Comparison of ENCODE assay signal across 27 cellular contexts in genomic region chr3:187490366-187490765, GRCh38.
A peak's percentile ranks its signal among the peaks of the same experiment; 100 is the strongest.
DNase-seq lines count a peak whose midpoint lies in the region; ATAC-seq, FAIRE-seq and TF ChIP-seq lines count a peak whose summit lies in the region.
"Had no signal": no experiment of that assay in that cellular context is flagged by ENCODE, and none has a peak within 500 bp of the region (broad histone marks: within the 10 kb centered on the region; RNA-seq: fewer than 3 reads in every experiment).

No MANE protein-coding gene starts in this region.

- CTCF ChIA-PET in BJ (lab: Yijun Ruan, JAX), result interaction anchor here (1.6 kb wide), 1 partner anchor 171 kb away, joined by 6 read pairs; no protein-coding TSS in a partner anchor

- H2BK15ac ChIP-seq in mesendoderm (replicated peaks; ENCODE audit: low read depth), result no peak overlapping the region

- no peak overlapping the region for H3K23ac ChIP-seq in mesendoderm (ENCODE audit: low read length)

- H3K9me3 ChIP-seq in astrocyte (ENCODE audit: insufficient read depth, low read depth, low read length), result no peaks in the 10 kb centered on the region
- H3K9me3 ChIP-seq: SJCRH30 had no signal

- H3K36me3 Mint-ChIP-seq in astrocyte (ENCODE audit: low read depth, unreplicated experiment), result no peaks in the 10 kb centered on the region
- peaks cover 3% of the 10 kb centered on the region for H3K36me3 Mint-ChIP-seq in endothelial cell (ENCODE audit: low read depth, unreplicated experiment)
- H3K36me3 Mint-ChIP-seq: CD4-positive, alpha-beta memory T cell had no signal

- H2BK120ac ChIP-seq in mesendoderm (ENCODE audit: low read depth, low read length), result no peak overlapping the region

- no peak overlapping the region for H3K9ac ChIP-seq in astrocyte (ENCODE audit: low read length)
- H3K9ac ChIP-seq in mesendoderm (ENCODE audit: low read length), result no peak overlapping the region

- DNase-seq in BJ (ENCODE audit: low read depth), result peak; percentile 9
- DNase-seq in astrocyte (ENCODE audit: low read depth), result peak; percentile 8
- DNase-seq in endothelial cell (ENCODE audit: low spot score), result no peak
- DNase-seq in mesendoderm, result no peak
- DNase-seq in Ammon's horn (ENCODE audit: low spot score), result no peak
- no peak for DNase-seq in ecto neural progenitor cell (ENCODE audit: low spot score)
- DNase-seq: 8988T; ACHN; C1 segment of cervical spinal cord; CD4-positive, alpha-beta memory T cell; COR-L47; EL; GDM1; Kasumi-1; NCI-H1105 treated with DMSO at 0.1 percent for 48 hours; NCI-H2029; NCI-H446 treated with DMSO at 0.1 percent for 48 hours; NCI-H526; SJCRH30 had no signal

- peak overlapping the region; percentile 56 for H4K8ac ChIP-seq in mesendoderm (ENCODE audit: low read depth, low read length)

- whole genome bisulfite sequencing in mesendoderm (ENCODE audit: extremely low coverage, insufficient coverage, low lambda C conversion rate), result no CpG with 5 or more reads among the region's 1 CpG

- H3K27ac Mint-ChIP-seq in astrocyte (ENCODE audit: unreplicated experiment), result peak overlapping the region; percentile 47
- no peak overlapping the region for H3K27ac Mint-ChIP-seq in endothelial cell (ENCODE audit: unreplicated experiment)
- H3K27ac Mint-ChIP-seq: CD4-positive, alpha-beta memory T cell had no signal

- H3K56ac ChIP-seq in mesendoderm (ENCODE audit: low read length), result no peak overlapping the region

- H3K27me3 Mint-ChIP-seq in astrocyte (ENCODE audit: low read depth, unreplicated experiment), result peaks cover 6% of the 10 kb centered on the region
- H3K27me3 Mint-ChIP-seq in endothelial cell (ENCODE audit: unreplicated experiment), result no peaks in the 10 kb centered on the region

- H3K18ac ChIP-seq in mesendoderm (ENCODE audit: low read length), result no peak overlapping the region

- H3K4me1 Mint-ChIP-seq in astrocyte (ENCODE audit: low read depth, unreplicated experiment) (peaks cover 15% of the 10 kb centered on the region), endothelial cell (ENCODE audit: unreplicated experiment) (no peaks in the 10 kb centered on the region)
- H3K4me1 Mint-ChIP-seq: CD4-positive, alpha-beta memory T cell had no signal

- H4K5ac ChIP-seq in mesendoderm (ENCODE audit: low read length), result no peak overlapping the region

- no peak overlapping the region for H3K4me2 ChIP-seq in astrocyte (ENCODE audit: low read length)
- no peak overlapping the region for H3K4me2 ChIP-seq in mesendoderm (ENCODE audit: low read length)
- H3K4me2 ChIP-seq: PC-9 had no signal

- H3K4me3 ChIP-seq in BJ (ENCODE audit: low read depth, low read length) (no peak overlapping the region), astrocyte (ENCODE audit: insufficient read depth, low read depth, low read length) (no peak overlapping the region), mesendoderm (ENCODE audit: low read length) (no peak overlapping the region)
- H3K4me3 ChIP-seq: GM12878, K562, PC-9, SJCRH30 had no signal

- ATAC-seq in GM19463 (IDR thresholded peaks at IDR 0.05; ENCODE audit: unreplicated experiment) (no peak), HG03196 (IDR thresholded peaks at IDR 0.05; ENCODE audit: unreplicated experiment) (no peak)
- ATAC-seq: GM12878, K562, Right ventricle myocardium inferior had no signal

- POLR2A ChIA-PET in BJ (lab: Charles Lee), result interaction anchor here (0.7 kb wide), 1 partner anchor 31 kb away, joined by 4 read pairs; no protein-coding TSS in a partner anchor

- no peak for TF ChIP-seq CTCF in BJ (IDR thresholded peaks at IDR 0.05; ENCODE audit: insufficient read depth, low read depth, low read length)
- TF ChIP-seq CTCF in astrocyte (IDR thresholded peaks at IDR 0.05; ENCODE audit: insufficient read depth, low read depth, low read length), result no peak
- no peak for TF ChIP-seq CTCF in endothelial cell (IDR thresholded peaks at IDR 0.05; ENCODE audit: unreplicated experiment)

- no peak for FAIRE-seq in astrocyte (lab: Jason Lieb, UNC)
- FAIRE-seq: GM12878, H54, HTR-8/SVneo, K562 had no signal

- H3K4ac ChIP-seq in mesendoderm (ENCODE audit: low read depth, low read length), result no peak overlapping the region

- no peaks in the 10 kb centered on the region for H3K27me3 ChIP-seq in BJ (ENCODE audit: control insufficient read depth, insufficient read depth, low read length)
- H3K27me3 ChIP-seq in astrocyte (ENCODE audit: insufficient read depth, low read length), result no peaks in the 10 kb centered on the region
- H3K27me3 ChIP-seq in mesendoderm (ENCODE audit: insufficient read depth, low read length, poor library complexity), result no peaks in the 10 kb centered on the region
- H3K27me3 ChIP-seq: SJCRH30 had no signal

- peaks cover 10% of the 10 kb centered on the region for H3K9me3 Mint-ChIP-seq in astrocyte (ENCODE audit: unreplicated experiment)
- peaks cover 6% of the 10 kb centered on the region for H3K9me3 Mint-ChIP-seq in endothelial cell (ENCODE audit: unreplicated experiment)

- H4K20me1 ChIP-seq in astrocyte (ENCODE audit: insufficient read depth, low read length), result no peaks in the 10 kb centered on the region

- no peak overlapping the region for H3K27ac ChIP-seq in astrocyte (ENCODE audit: low read depth, low read length)
- H3K27ac ChIP-seq in mesendoderm (ENCODE audit: low read depth, low read length), result no peak overlapping the region
- H3K27ac ChIP-seq: PC-9, SJCRH30 had no signal

- H3K79me2 ChIP-seq in astrocyte (ENCODE audit: insufficient read depth, low read length) (no peaks in the 10 kb centered on the region), mesendoderm (ENCODE audit: control insufficient read depth, insufficient read depth, low read length) (no peaks in the 10 kb centered on the region)

- no peak overlapping the region for H2BK5ac ChIP-seq in mesendoderm (ENCODE audit: low read length)

- H3K4me1 ChIP-seq in astrocyte (ENCODE audit: insufficient read depth, low read length) (no peaks in the 10 kb centered on the region), mesendoderm (ENCODE audit: control insufficient read depth, low read depth, low read length) (no peaks in the 10 kb centered on the region)
- H3K4me1 ChIP-seq: SJCRH30 had no signal

- H3K4me3 Mint-ChIP-seq in astrocyte (ENCODE audit: unreplicated experiment) (no peak overlapping the region), endothelial cell (ENCODE audit: unreplicated experiment) (peak overlapping the region; percentile 24)
- H3K4me3 Mint-ChIP-seq: CD4-positive, alpha-beta memory T cell had no signal

- H2AK5ac ChIP-seq in mesendoderm (ENCODE audit: low read length), result no peak overlapping the region

- no peaks in the 10 kb centered on the region for H3K79me1 ChIP-seq in mesendoderm (ENCODE audit: low read length)

- H3K36me3 ChIP-seq in BJ (ENCODE audit: control insufficient read depth, insufficient read depth, low read length) (no peaks in the 10 kb centered on the region), astrocyte (ENCODE audit: insufficient read depth, low read length) (no peaks in the 10 kb centered on the region), mesendoderm (ENCODE audit: control insufficient read depth, insufficient read depth, low read length) (no peaks in the 10 kb centered on the region)
- H3K36me3 ChIP-seq: SJCRH30 had no signal

- H2AFZ ChIP-seq in astrocyte (ENCODE audit: low read depth, low read length), result no peak overlapping the region
- H2AFZ ChIP-seq: PC-9 had no signal

Comparison
In these comparisons a context has a peak if more than half of its experiments do, and no peak if none do; other contexts are left out.
1. DNase-seq: peak in BJ (single experiment) and astrocyte (single experiment); none in endothelial cell (single experiment), mesendoderm (single experiment), Ammon's horn (single experiment) and ecto neural progenitor cell (single experiment).